Comparison of ENCODE assay signal across 8 cellular contexts in genomic region chr6:33299237-33299944, GRCh38. TPM values are rescaled to one million over a fixed set of nuclear protein-coding genes. Genes with fewer than 3 reads are reported as not detected.
DNase-seq lines count a peak whose midpoint lies in the region; ATAC-seq and TF ChIP-seq lines count a peak whose summit lies in the region.

No MANE protein-coding gene starts in this region.

- peak overlapping the region; percentile 89 for H3K4me3 ChIP-seq in Jurkat, Clone E6-1 (ENCODE audit: low read length)
- H3K4me3 ChIP-seq in epithelial cell of proximal tubule (ENCODE audit: low read depth, low read length) (peak overlapping the region; percentile 78), mucosa of rectum (ENCODE audit: low read length in 2 of 2) (peak overlapping the region; percentile 84 to 94)

- peak overlapping the region; percentile 94 to 98 for H3K27ac ChIP-seq in mucosa of rectum (ENCODE audit: low read depth in 2 of 2, low read length in 2 of 2)

- H3K4me1 ChIP-seq in mucosa of rectum (ENCODE audit: control insufficient read depth in 2 of 2, insufficient read depth in 2 of 2, low read length in 2 of 2) = peaks cover 16 to 17% of the 10 kb centered on the region in 2 donors

- peaks cover 12 to 20% of the 10 kb centered on the region in 2 donors for H3K36me3 ChIP-seq in mucosa of rectum (ENCODE audit: control insufficient read depth in 2 of 2, insufficient read depth in 2 of 2, low read length in 2 of 2)

- no peaks in the 10 kb centered on the region for H3K27me3 ChIP-seq in mucosa of rectum (ENCODE audit: control insufficient read depth in 2 of 2, insufficient read depth in 2 of 2, low read length in 2 of 2)

- TF ChIP-seq CTCF in epithelial cell of proximal tubule (conservative IDR thresholded peaks at IDR 0.05; ENCODE audit: low read depth, low read length) = peak; percentile 80

- ATAC-seq in GM21717 (IDR thresholded peaks at IDR 0.05; ENCODE audit: unreplicated experiment) = peak; percentile 59

- peak overlapping the region; percentile 87 to 89 for H3K9ac ChIP-seq in mucosa of rectum (ENCODE audit: low read depth in 1 of 2, low read length in 2 of 2)

- no peaks in the 10 kb centered on the region for H3K9me3 ChIP-seq in mucosa of rectum (ENCODE audit: control insufficient read depth in 2 of 2, low read length in 2 of 2)

- DNase-seq in DMS53 treated with DMSO at 0.1 percent for 48 hours (lab: John Stamatoyannopoulos, UW; ENCODE audit: unreplicated experiment) = peak; percentile 88
- peak; percentile 90 for DNase-seq in Jurkat, Clone E6-1 (ENCODE audit: low read depth, low spot score)
- peak; percentile 99 for DNase-seq in OCI-M1 (lab: John Stamatoyannopoulos, UW)
- peak; percentile 94 for DNase-seq in activated T-cell treated with anti-CD3 and anti-CD28 coated beads for 48 hours (ENCODE audit: low read depth)
- no peak for DNase-seq in epithelial cell of proximal tubule (ENCODE audit: low read depth)
- DNase-seq in stimulated activated CD8-positive, alpha-beta memory T cell treated with anti-CD3 and anti-CD28 coated beads, Interleukin-4, amount 100 ng/mL, for 4 hours (ENCODE audit: low read depth in 2 of 2, low spot score in 1 of 2) = peak; percentile 85 to 89

RNA-seq across cellular contexts. Expression of gene RGL2, which starts 0.6 kb away (rescaled TPM):
- 26.3 TPM for polyA plus RNA-seq in Jurkat, Clone E6-1 (2012; ENCODE audit: insufficient read depth, insufficient read length)
- 34.0 and 46.8 TPM in 2 replicates for total RNA-seq in epithelial cell of proximal tubule

RNA-seq across cellular contexts. Expression of gene PFDN6, which starts 10.0 kb away (rescaled TPM):
- polyA plus RNA-seq in Jurkat, Clone E6-1 (2012; ENCODE audit: insufficient read depth, insufficient read length) = 218 TPM
- 55.8 and 69.3 TPM in 2 replicates for total RNA-seq in epithelial cell of proximal tubule

RNA-seq across cellular contexts. Expression of gene WDR46, which starts 10.4 kb away (rescaled TPM):
- 117 TPM for polyA plus RNA-seq in Jurkat, Clone E6-1 (2012; ENCODE audit: insufficient read depth, insufficient read length)
- 67.9 and 116 TPM in 2 replicates for total RNA-seq in epithelial cell of proximal tubule

RNA-seq across cellular contexts. Expression of gene TAPBP, which starts 14.5 kb away (rescaled TPM):
- 12.3 TPM for polyA plus RNA-seq in Jurkat, Clone E6-1 (2012; ENCODE audit: insufficient read depth, insufficient read length)
- 108 and 144 TPM in 2 replicates for total RNA-seq in epithelial cell of proximal tubule

RNA-seq across cellular contexts. Expression of gene ZBTB22, which starts 18.2 kb away (rescaled TPM):
- 11.4 TPM for polyA plus RNA-seq in Jurkat, Clone E6-1 (2012; ENCODE audit: insufficient read depth, insufficient read length)
- total RNA-seq in epithelial cell of proximal tubule = 8.2 and 13.5 TPM in 2 replicates
